Comparison of ENCODE assay signal across 8 cellular contexts in genomic region chr5:66144074-66144798, GRCh38. TPM values are rescaled to one million over a fixed set of nuclear protein-coding genes. Genes with fewer than 3 reads are reported as not detected.
DNase-seq lines count a peak whose midpoint lies in the region; ATAC-seq and TF ChIP-seq lines count a peak whose summit lies in the region.

A gene with protein sequence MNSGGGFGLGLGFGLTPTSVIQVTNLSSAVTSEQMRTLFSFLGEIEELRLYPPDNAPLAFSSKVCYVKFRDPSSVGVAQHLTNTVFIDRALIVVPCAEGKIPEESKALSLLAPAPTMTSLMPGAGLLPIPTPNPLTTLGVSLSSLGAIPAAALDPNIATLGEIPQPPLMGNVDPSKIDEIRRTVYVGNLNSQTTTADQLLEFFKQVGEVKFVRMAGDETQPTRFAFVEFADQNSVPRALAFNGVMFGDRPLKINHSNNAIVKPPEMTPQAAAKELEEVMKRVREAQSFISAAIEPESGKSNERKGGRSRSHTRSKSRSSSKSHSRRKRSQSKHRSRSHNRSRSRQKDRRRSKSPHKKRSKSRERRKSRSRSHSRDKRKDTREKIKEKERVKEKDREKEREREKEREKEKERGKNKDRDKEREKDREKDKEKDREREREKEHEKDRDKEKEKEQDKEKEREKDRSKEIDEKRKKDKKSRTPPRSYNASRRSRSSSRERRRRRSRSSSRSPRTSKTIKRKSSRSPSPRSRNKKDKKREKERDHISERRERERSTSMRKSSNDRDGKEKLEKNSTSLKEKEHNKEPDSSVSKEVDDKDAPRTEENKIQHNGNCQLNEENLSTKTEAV (plus strand): TSS chr5:66144300. CDS start chr5:66144377, 77 bp downstream.

- H3K4me1 ChIP-seq in PC-3 (ENCODE audit: insufficient read depth, low read length): no peaks in the 10 kb centered on the region
- peaks cover 26% of the 10 kb centered on the region for H3K4me1 ChIP-seq in mucosa of descending colon (ENCODE audit: low read depth)

- H3K36me3 ChIP-seq in PC-3 (ENCODE audit: low read depth, low read length) (no peaks in the 10 kb centered on the region), mucosa of descending colon (ENCODE audit: low read depth) (no peaks in the 10 kb centered on the region)

- no peaks in the 10 kb centered on the region for H3F3A ChIP-seq in PC-3 (ENCODE audit: low read length, unreplicated experiment)

- intact Hi-C loops in PC-3 (cut with micrococcal nuclease): loop anchor here (10.0 kb wide), 2 partner anchors 219 to 379 kb away; partner anchors contain the start of gene ERBIN
- intact Hi-C loops in mucosa of descending colon (cut with DNase I, micrococcal nuclease): loop anchor here in 1 of 2 donors (5.0 kb wide), 1 partner anchor 217 kb away; the partner anchor contains the start of gene ERBIN

- H3K36me3 Mint-ChIP-seq in IgD-negative memory B cell: no peaks in the 10 kb centered on the region

- no peaks in the 10 kb centered on the region for H3K27me3 ChIP-seq in PC-3 (ENCODE audit: low read length)

- peak within 1 kb of the TSS; percentile 89 for H3K9ac ChIP-seq in PC-3 (ENCODE audit: low read length)

- H3K27ac ChIP-seq in PC-3 (ENCODE audit: low read length) (peak within 1 kb of the TSS; percentile 80), epithelial cell of prostate (peak within 1 kb of the TSS; percentile 96)

- peaks cover 1% of the 10 kb centered on the region for H3K27me3 Mint-ChIP-seq in IgD-negative memory B cell

- POLR2A ChIA-PET in PC-3 (lab: Charles Lee; ENCODE audit: unreplicated experiment): interaction anchor here (0.6 to 1.0 kb wide), 3 partner anchors 20 to 282 kb away, joined by 3 to 8 read pairs (median 5); no protein-coding TSS in a partner anchor

- peak; percentile 90 for ATAC-seq in GM21576 (IDR thresholded peaks at IDR 0.05; ENCODE audit: unreplicated experiment)
- ATAC-seq in PC-3: peak; percentile 83
- ATAC-seq in mucosa of descending colon: peak; percentile 95

- no peaks in the 10 kb centered on the region for H3K9me3 Mint-ChIP-seq in IgD-negative memory B cell

- H3K4me3 ChIP-seq in PC-3 (ENCODE audit: low read length) (peak within 1 kb of the TSS; percentile 85), mucosa of descending colon (peak within 1 kb of the TSS; percentile 66)

- no peaks in the 10 kb centered on the region for H3K9me2 ChIP-seq in PC-3 (replicated peaks; ENCODE audit: low read length)

- DNase-seq in DMS114 treated with DMSO at 0.1 percent for 48 hours (lab: John Stamatoyannopoulos, UW; ENCODE audit: unreplicated experiment) (peak; percentile 85), PC-3 (peak; percentile 77), activated T-cell treated with anti-CD3 and anti-CD28 coated beads for 48 hours (ENCODE audit: low read depth) (peak; percentile 89), epithelial cell of prostate (ENCODE audit: low read depth, low spot score) (peak; percentile 68), mucosa of descending colon (peak; percentile 94 to 96 (median 95))
- peak; percentile 76 to 79 for DNase-seq in stimulated activated CD8-positive, alpha-beta memory T cell treated with anti-CD3 and anti-CD28 coated beads, Interleukin-4, amount 100 ng/mL, for 1 hour (ENCODE audit: low read depth in 2 of 2, low spot score in 1 of 2)

- peak within 1 kb of the TSS; percentile 100 for H3K27ac Mint-ChIP-seq in IgD-negative memory B cell

- no peaks in the 10 kb centered on the region for H3K9me3 ChIP-seq in PC-3 (ENCODE audit: low read length)
- no peaks in the 10 kb centered on the region for H3K9me3 ChIP-seq in mucosa of descending colon

- BruUV-seq in PC-3 (replicated peaks; lab: Mats Ljungman, UMichigan): TSS peak; percentile 57

- H2AFZ ChIP-seq in PC-3 (ENCODE audit: low read length): peak within 1 kb of the TSS; percentile 86

- CTCF ChIA-PET in PC-3 (lab: Charles Lee): no interaction called here

- H4K20me1 ChIP-seq in PC-3 (ENCODE audit: low read length): peaks cover 6% of the 10 kb centered on the region; the same call in 1 of the 2 replicates

- H3K4me2 ChIP-seq in PC-3 (ENCODE audit: low read length): peak within 1 kb of the TSS; percentile 85

- H3K79me2 ChIP-seq in PC-3 (ENCODE audit: low read length): peaks cover 49% of the 10 kb centered on the region

- H3K4me3 Mint-ChIP-seq in IgD-negative memory B cell: peak within 1 kb of the TSS; percentile 99 to 100 (median 100)

- TF ChIP-seq CTCF in PC-3 (conservative IDR thresholded peaks at IDR 0.05; ENCODE audit: low read depth, low read length): no peak
- no peak for TF ChIP-seq CTCF in mucosa of descending colon (IDR thresholded peaks at IDR 0.05)

- peaks cover 11 to 33% (median 17%) of the 10 kb centered on the region in 3 donors for H3K4me1 Mint-ChIP-seq in IgD-negative memory B cell

RNA-seq across cellular contexts. Expression of the gene that starts here (rescaled TPM):
- polyA plus RNA-seq in IgD-negative memory B cell: 25.9 TPM
- 34.8 and 43.1 TPM in 2 replicates for total RNA-seq in PC-3 (2014; rRNA removed)
- 10 to 100 TPM; 55.7 to 67.8 (median 66.5) TPM for total RNA-seq in mucosa of descending colon

Comparison
In these comparisons a context has a peak if more than half of its experiments do, and no peak if none do; other contexts are left out.
1. Peak in every context shown above with its lines: DNase-seq, ATAC-seq, H3K4me3 ChIP-seq and H3K27ac ChIP-seq.